In genomic region chr18:34493566-34494358, GRCh38 we compare ENCODE assay signal across 8 cellular contexts.
DNase-seq lines count a peak whose midpoint lies in the region; ATAC-seq and FAIRE-seq lines count a peak whose summit lies in the region.

No MANE protein-coding gene starts in this region.

- no peaks in the 10 kb centered on the region for H3K9me3 ChIP-seq in SK-N-MC (ENCODE audit: low read depth, low read length)
- H3K9me3 ChIP-seq in neuron (ENCODE audit: low read length) = no peaks in the 10 kb centered on the region

- no peaks in the 10 kb centered on the region for H3K4me1 ChIP-seq in neuron (ENCODE audit: insufficient read depth, low read length)

- FAIRE-seq in frontal cortex (lab: Jason Lieb, UNC) = no peak

- no peaks in the 10 kb centered on the region for H3K36me3 ChIP-seq in SK-N-MC (ENCODE audit: insufficient read depth, low read length)
- H3K36me3 ChIP-seq in neuron (ENCODE audit: insufficient read depth, low read length) = no peaks in the 10 kb centered on the region

- H3K27ac ChIP-seq in SK-N-MC = no peak overlapping the region

- no peak overlapping the region for H3K9ac ChIP-seq in SK-N-MC (ENCODE audit: insufficient read length)

- DNase-seq in Ammon's horn (ENCODE audit: low spot score) = peak; percentile 34
- no peak for DNase-seq in SK-N-MC (ENCODE audit: low read depth, low spot score)
- peak; percentile 44 to 60 for DNase-seq in frontal cortex (ENCODE audit: low spot score in 2 of 2)
- no peak for DNase-seq in NCI-H1694 (lab: John Stamatoyannopoulos, UW)
- no peak for DNase-seq in activated CD4-positive, CD25-positive, alpha-beta regulatory T cell (lab: John Stamatoyannopoulos, UW)

- H3K4me3 ChIP-seq in SK-N-MC (peak overlapping the region; percentile 72), neuron (ENCODE audit: low read length) (peak overlapping the region; percentile 44)

- peak overlapping the region; percentile 95 for H2AFZ ChIP-seq in neuron (ENCODE audit: low read depth, low read length)

- ATAC-seq in GM18907 (IDR thresholded peaks at IDR 0.05; ENCODE audit: unreplicated experiment) (peak; percentile 68), HG03139 (IDR thresholded peaks at IDR 0.05; ENCODE audit: unreplicated experiment) (peak; percentile 51)

- peaks cover 42% of the 10 kb centered on the region for H3K27me3 ChIP-seq in neuron (ENCODE audit: insufficient read depth, low read length)

Comparison
In these comparisons a context has a peak if more than half of its experiments do, and no peak if none do; other contexts are left out.
1. DNase-seq: peak in Ammon's horn (single experiment) and frontal cortex (2 of 2); none in SK-N-MC (single experiment), NCI-H1694 (single experiment) and activated CD4-positive, CD25-positive, alpha-beta regulatory T cell (0 of 4).